ENCODE assay signal across 13 cellular contexts in the genomic region with DNA sequence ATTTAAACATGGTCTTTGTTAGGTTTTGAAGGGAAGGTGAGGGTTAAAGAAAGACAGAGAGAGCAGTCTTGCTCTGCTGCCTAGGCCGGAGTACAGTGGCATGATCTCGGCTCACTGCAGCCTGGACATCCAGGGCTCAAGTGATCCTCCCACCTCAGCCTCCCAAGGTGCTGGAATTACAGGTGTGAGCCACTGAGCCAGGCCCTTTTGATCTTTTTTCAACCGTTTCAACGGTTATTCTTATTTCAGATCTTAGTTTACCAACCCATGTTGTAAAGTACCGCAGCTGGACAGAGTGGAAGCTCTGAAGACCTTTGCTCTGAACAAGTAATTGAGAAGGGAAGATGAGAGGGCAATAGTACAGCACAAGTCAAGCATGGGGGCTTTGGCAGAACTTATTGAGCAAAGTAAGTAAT. TPM values are rescaled to one million over a fixed set of nuclear protein-coding genes. Genes with fewer than 3 reads are reported as not detected.
DNase-seq lines count a peak whose midpoint lies in the region; TF ChIP-seq lines count a peak whose summit lies in the region.
"Had no signal": no experiment of that assay in that cellular context is flagged by ENCODE, and none has a peak within 500 bp of the region (broad histone marks: within the 10 kb centered on the region; RNA-seq: fewer than 3 reads in every experiment).

No MANE protein-coding gene starts in this region.

- intact Hi-C loops in dorsolateral prefrontal cortex (cut with DNase I) (loop anchor here (10.0 kb wide), 1 partner anchor 173 kb away; no protein-coding TSS in a partner anchor), thyroid gland (cut with DNase I) (no loop called here)

- H3K9ac ChIP-seq in OCI-LY1 (ENCODE audit: low read length) = peak overlapping the region; percentile 85

- H3K27ac ChIP-seq in OCI-LY1 (ENCODE audit: low read depth, low read length, poor library complexity, severe bottlenecking) = peak overlapping the region; percentile 40
- peak overlapping the region in 6 of 59 donors; percentile 6 to 82 (median 16) for H3K27ac ChIP-seq in dorsolateral prefrontal cortex
- no peak overlapping the region for H3K27ac ChIP-seq in thyroid gland
- H3K27ac ChIP-seq: cardiac muscle cell, foreskin keratinocyte had no signal

- no peak for DNase-seq in GM12865 (ENCODE audit: low read depth)
- no peak for DNase-seq in dorsolateral prefrontal cortex
- no peak for DNase-seq in iPS-NIHi7 (ENCODE audit: extremely low spot score)
- no peak for DNase-seq in thyroid gland
- DNase-seq in H7 = no peak
- DNase-seq: foreskin keratinocyte; GOT3; midbrain; SHP77 treated with DMSO at 0.1 percent for 48 hours; stimulated activated naive B cell treated with anti-CD40 and anti-IgM and Interleukin-4, amounts not matched to agents 10 μg/mL and 1 μg/mL and 100 μg/mL, for 72 hours had no signal

- H3K27me3 ChIP-seq in OCI-LY1 (ENCODE audit: insufficient read depth, low read length) (no peaks in the 10 kb centered on the region), dorsolateral prefrontal cortex (no peaks in the 10 kb centered on the region), neuron (ENCODE audit: insufficient read depth, low read length) (no peaks in the 10 kb centered on the region), thyroid gland (no peaks in the 10 kb centered on the region), H7 (ENCODE audit: control insufficient read depth, insufficient read depth, low read length) (no peaks in the 10 kb centered on the region)
- H3K27me3 ChIP-seq: cardiac muscle cell, foreskin keratinocyte had no signal

- H3K9me2 ChIP-seq in OCI-LY1 (ENCODE audit: low read depth, low read length) = no peaks in the 10 kb centered on the region

- no peaks in the 10 kb centered on the region for H3K9me3 ChIP-seq in OCI-LY1 (ENCODE audit: low read length)
- no peaks in the 10 kb centered on the region for H3K9me3 ChIP-seq in neuron (ENCODE audit: low read length)
- H3K9me3 ChIP-seq in thyroid gland = no peaks in the 10 kb centered on the region

- no peak for TF ChIP-seq POLR2A in thyroid gland (IDR thresholded peaks at IDR 0.05)

- H3F3A ChIP-seq in OCI-LY1 (ENCODE audit: insufficient read depth, low read length) = no peaks in the 10 kb centered on the region

- H3K36me3 ChIP-seq in OCI-LY1 (ENCODE audit: insufficient read depth, low read length) (peaks cover 10% of the 10 kb centered on the region), neuron (ENCODE audit: insufficient read depth, low read length) (no peaks in the 10 kb centered on the region), thyroid gland (no peaks in the 10 kb centered on the region), H7 (replicated peaks; ENCODE audit: control insufficient read depth, insufficient read depth, low read length) (peaks cover 2% of the 10 kb centered on the region)
- H3K36me3 ChIP-seq: cardiac muscle cell had no signal

- H2AFZ ChIP-seq in OCI-LY1 (ENCODE audit: low read length) (no peak overlapping the region), neuron (ENCODE audit: low read depth, low read length) (peak overlapping the region; percentile 83)

- H3K4me3 ChIP-seq in GM12865 (ENCODE audit: low read depth, low read length) = peak overlapping the region; percentile 98
- H3K4me3 ChIP-seq in OCI-LY1 (ENCODE audit: low read depth, low read length, poor library complexity, severe bottlenecking) = peak overlapping the region; percentile 78
- H3K4me3 ChIP-seq in dorsolateral prefrontal cortex = peak overlapping the region in 47 of 59 donors; percentile 17 to 98 (median 86)
- no peak overlapping the region for H3K4me3 ChIP-seq in neuron (ENCODE audit: low read length)
- no peak overlapping the region for H3K4me3 ChIP-seq in thyroid gland (replicated peaks in 1 of 3)
- H3K4me3 ChIP-seq in H7 (ENCODE audit: insufficient read depth, low read depth, low read length) = no peak overlapping the region

- H3K4me2 ChIP-seq in OCI-LY1 (ENCODE audit: low read length) = peak overlapping the region; percentile 87

- 51 to 64% methylated on average over 5 of the region's 5 CpGs for WGBS in thyroid gland, 2 donors

- H4K20me1 ChIP-seq in OCI-LY1 (ENCODE audit: insufficient read depth, low read length) = no peaks in the 10 kb centered on the region

- no peak for TF ChIP-seq CTCF in GM12865 (IDR thresholded peaks at IDR 0.05; ENCODE audit: insufficient read depth, low read depth, low read length, missing control alignments)
- no peak for TF ChIP-seq CTCF in OCI-LY1 (IDR thresholded peaks at IDR 0.05; ENCODE audit: low read length)
- TF ChIP-seq CTCF in dorsolateral prefrontal cortex (IDR thresholded peaks at IDR 0.05 in 54 of 56, conservative IDR thresholded peaks at IDR 0.05 in 2 of 56; ENCODE audit: low read depth in 1 of 56, partially characterized antibody in 56 of 56) = no peak
- TF ChIP-seq CTCF in thyroid gland (IDR thresholded peaks at IDR 0.05) = no peak

- H3K79me2 ChIP-seq in OCI-LY1 (ENCODE audit: insufficient read depth, low read length) = peaks cover 32% of the 10 kb centered on the region

- peaks cover 34% of the 10 kb centered on the region for H3K4me1 ChIP-seq in OCI-LY1 (ENCODE audit: insufficient read depth, low read length, severe bottlenecking)
- H3K4me1 ChIP-seq in neuron (ENCODE audit: insufficient read depth, low read length) = peaks cover 26% of the 10 kb centered on the region
- peaks cover 0 to 19% of the 10 kb centered on the region in 2 donors for H3K4me1 ChIP-seq in thyroid gland

RNA-seq across cellular contexts. Expression of a gene that starts 1.2 kb away (rescaled TPM):
- total RNA-seq in dorsolateral prefrontal cortex (10 to 100 TPM; 32.2 to 80.3 (median 53.7) TPM), thyroid gland (10 to 100 TPM; 34.3 to 54.7 (median 50.7) TPM)
- 74.1 and 92.0 TPM in 2 replicates for total RNA-seq in H7 (2014; rRNA removed; shearing (Covaris generic))

Comparison
In these comparisons a context has a peak if more than half of its experiments do, and no peak if none do; other contexts are left out.
1. H3K4me3 ChIP-seq: peak in GM12865 (single experiment), OCI-LY1 (single experiment) and dorsolateral prefrontal cortex (47 of 59); none in neuron (single experiment), thyroid gland (0 of 3) and H7 (single experiment).